4 cellular contexts compared by ENCODE assay signal in the genomic region with DNA sequence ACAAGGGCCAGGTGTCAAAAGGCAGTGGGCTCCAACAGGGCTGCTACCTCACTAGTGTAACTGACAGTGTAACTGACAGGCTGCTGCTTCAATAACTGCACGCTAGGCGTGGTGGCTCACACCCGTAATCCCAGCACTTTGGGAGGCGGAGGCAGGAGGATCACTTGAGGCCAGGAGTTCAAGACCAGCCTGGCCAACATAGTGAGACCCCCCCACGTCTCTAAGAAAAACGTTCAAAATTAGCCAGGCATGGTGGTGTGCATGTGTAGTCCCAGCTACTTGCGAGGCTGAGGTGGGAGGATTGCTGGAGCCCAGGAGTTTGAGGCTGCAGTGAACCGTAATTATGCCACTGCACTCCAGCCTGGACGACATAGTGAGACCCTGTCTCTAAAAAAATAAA. TPM values are rescaled to one million over a fixed set of nuclear protein-coding genes. Genes with fewer than 3 reads are reported as not detected.
"Had no signal": no experiment of that assay in that cellular context is flagged by ENCODE, and none has a peak within 500 bp of the region (broad histone marks: within the 10 kb centered on the region; RNA-seq: fewer than 3 reads in every experiment).

No MANE protein-coding gene starts in this region.

RNA-seq across cellular contexts. Expression of gene CCL26, which starts 50.1 kb away (rescaled TPM):
- total RNA-seq: Peyer's patch, Right ventricle myocardium inferior, SJCRH30, SK-MEL-5 had no signal
